In the genomic region with DNA sequence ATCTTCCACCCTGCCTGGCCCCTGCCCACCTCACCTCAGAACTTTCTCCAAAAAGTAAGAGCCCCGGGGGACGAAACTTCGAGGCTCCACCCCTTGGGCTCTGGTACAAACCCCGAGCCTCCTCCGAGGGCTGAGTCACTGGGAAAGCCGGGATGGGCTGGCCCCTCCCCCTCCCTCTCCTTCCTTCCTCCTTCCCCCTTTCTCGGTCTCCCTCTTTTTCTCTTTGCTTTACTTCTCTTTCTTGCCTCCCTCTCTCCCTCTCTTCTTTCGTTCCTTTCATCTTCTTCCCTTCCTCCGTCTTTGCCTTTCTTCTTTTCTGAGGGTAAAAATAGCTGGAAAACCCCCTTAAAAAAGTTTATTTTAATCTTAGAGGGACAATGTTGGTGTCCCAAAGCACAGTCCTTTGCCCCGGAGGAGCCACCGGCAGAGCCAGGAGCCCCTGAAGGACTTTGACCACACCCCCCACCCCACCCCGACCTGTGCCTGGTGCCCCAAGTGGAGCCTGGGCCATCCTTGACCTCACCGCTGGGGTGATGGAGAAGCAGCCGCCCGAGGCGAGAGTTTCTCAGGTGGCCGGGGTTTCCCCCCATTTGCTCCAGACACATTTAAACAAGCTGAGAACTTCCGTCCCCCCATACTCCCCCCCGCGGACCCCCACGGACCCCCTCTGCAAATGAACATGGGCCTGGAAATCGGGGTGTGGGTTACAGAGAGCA, we compare ENCODE assay signal across 8 cellular contexts. TPM values are rescaled to one million over a fixed set of nuclear protein-coding genes. Genes with fewer than 3 reads are reported as not detected.
DNase-seq lines count a peak whose midpoint lies in the region; ATAC-seq and TF ChIP-seq lines count a peak whose summit lies in the region.

No MANE protein-coding gene starts in this region.

- H3K27me3 Mint-ChIP-seq in activated T-cell treated with anti-CD3 and anti-CD28 coated beads, Interleukin-2, amount 50 U/mL, for 72 hours (ENCODE audit: low read depth), result peaks cover 6% of the 10 kb centered on the region
- peaks cover 2% of the 10 kb centered on the region for H3K27me3 Mint-ChIP-seq in activated naive CD8-positive, alpha-beta T cell treated with anti-CD3 and anti-CD28 coated beads, Interleukin-2, amount 50 U/mL, for 24 hours
- H3K27me3 Mint-ChIP-seq in activated CD8-positive, alpha-beta memory T cell treated with anti-CD3 and anti-CD28 coated beads, Interleukin-2, amount 10 ng/mL, durations not matched to agents 7 days and 5 days, result peaks cover 13% of the 10 kb centered on the region

- H3K4me3 ChIP-seq in thoracic aorta, result peak overlapping the region; percentile 69

- no peaks in the 10 kb centered on the region for H3K27me3 ChIP-seq in thoracic aorta (replicated peaks; ENCODE audit: insufficient read depth)

- no peak for TF ChIP-seq CTCF in thoracic aorta (IDR thresholded peaks at IDR 0.05)

- no peaks in the 10 kb centered on the region for H3K36me3 Mint-ChIP-seq in activated T-cell treated with anti-CD3 and anti-CD28 coated beads, Interleukin-2, amount 50 U/mL, for 72 hours (ENCODE audit: insufficient read depth in 2 of 2)
- no peaks in the 10 kb centered on the region for H3K36me3 Mint-ChIP-seq in activated naive CD8-positive, alpha-beta T cell treated with anti-CD3 and anti-CD28 coated beads, Interleukin-2, amount 50 U/mL, for 24 hours (ENCODE audit: low read depth)
- no peaks in the 10 kb centered on the region for H3K36me3 Mint-ChIP-seq in activated CD8-positive, alpha-beta memory T cell treated with anti-CD3 and anti-CD28 coated beads, Interleukin-2, amount 10 ng/mL, durations not matched to agents 7 days and 5 days

- peaks cover 38 to 61% of the 10 kb centered on the region in 2 donors for H3K4me1 ChIP-seq in thoracic aorta (ENCODE audit: control insufficient read depth in 1 of 2, low read depth in 2 of 2)

- H3K27ac Mint-ChIP-seq in activated T-cell treated with anti-CD3 and anti-CD28 coated beads, Interleukin-2, amount 50 U/mL, for 72 hours, result no peak overlapping the region
- H3K27ac Mint-ChIP-seq in activated naive CD8-positive, alpha-beta T cell treated with anti-CD3 and anti-CD28 coated beads, Interleukin-2, amount 50 U/mL, for 24 hours, result peak overlapping the region; percentile 22
- H3K27ac Mint-ChIP-seq in activated CD8-positive, alpha-beta memory T cell treated with anti-CD3 and anti-CD28 coated beads, Interleukin-2, amount 10 ng/mL, durations not matched to agents 7 days and 5 days, result no peak overlapping the region

- no peaks in the 10 kb centered on the region for H3K9me3 ChIP-seq in thoracic aorta

- CTCF ChIA-PET in activated CD8-positive, alpha-beta memory T cell treated with anti-CD3 and anti-CD28 coated beads, Interleukin-2, amount 10 ng/mL, durations not matched to agents 7 days and 5 days (lab: Charles Lee), result interaction anchor here (1.2 to 1.8 kb wide), 2 partner anchors 12 to 63 kb away, joined by 4 to 9 read pairs; no protein-coding TSS in a partner anchor

- H3K27ac ChIP-seq in thoracic aorta, result peak overlapping the region; percentile 65 to 89

- H3K4me1 Mint-ChIP-seq in activated T-cell treated with anti-CD3 and anti-CD28 coated beads, Interleukin-2, amount 50 U/mL, for 72 hours (ENCODE audit: low read depth), result peaks cover 35% of the 10 kb centered on the region
- H3K4me1 Mint-ChIP-seq in activated naive CD8-positive, alpha-beta T cell treated with anti-CD3 and anti-CD28 coated beads, Interleukin-2, amount 50 U/mL, for 24 hours, result peaks cover 23% of the 10 kb centered on the region
- peaks cover 18% of the 10 kb centered on the region for H3K4me1 Mint-ChIP-seq in activated CD8-positive, alpha-beta memory T cell treated with anti-CD3 and anti-CD28 coated beads, Interleukin-2, amount 10 ng/mL, durations not matched to agents 7 days and 5 days

- no peaks in the 10 kb centered on the region for H3K9me3 Mint-ChIP-seq in activated T-cell treated with anti-CD3 and anti-CD28 coated beads, Interleukin-2, amount 50 U/mL, for 72 hours
- H3K9me3 Mint-ChIP-seq in activated naive CD8-positive, alpha-beta T cell treated with anti-CD3 and anti-CD28 coated beads, Interleukin-2, amount 50 U/mL, for 24 hours, result no peaks in the 10 kb centered on the region
- H3K9me3 Mint-ChIP-seq in activated CD8-positive, alpha-beta memory T cell treated with anti-CD3 and anti-CD28 coated beads, Interleukin-2, amount 10 ng/mL, durations not matched to agents 7 days and 5 days (ENCODE audit: low read depth), result no peaks in the 10 kb centered on the region

- no peaks in the 10 kb centered on the region for H3K36me3 ChIP-seq in thoracic aorta

- peak overlapping the region; percentile 52 to 76 for H3K4me3 Mint-ChIP-seq in activated T-cell treated with anti-CD3 and anti-CD28 coated beads, Interleukin-2, amount 50 U/mL, for 72 hours
- no peak overlapping the region for H3K4me3 Mint-ChIP-seq in activated naive CD8-positive, alpha-beta T cell treated with anti-CD3 and anti-CD28 coated beads, Interleukin-2, amount 50 U/mL, for 24 hours
- H3K4me3 Mint-ChIP-seq in activated CD8-positive, alpha-beta memory T cell treated with anti-CD3 and anti-CD28 coated beads, Interleukin-2, amount 10 ng/mL, durations not matched to agents 7 days and 5 days, result no peak overlapping the region

- ATAC-seq in activated T-cell treated with anti-CD3 and anti-CD28 coated beads, Interleukin-2, amount 50 U/mL, for 72 hours (replicated peaks in 1 of 2), result peak in 1 of 2 donors; percentile 30
- no peak for ATAC-seq in activated naive CD8-positive, alpha-beta T cell treated with anti-CD3 and anti-CD28 coated beads, Interleukin-2, amount 50 U/mL, for 24 hours
- ATAC-seq in thoracic aorta (ENCODE audit: insufficient number of reproducible peaks, low FRiP score, low read depth), result peak; percentile 33
- no peak for ATAC-seq in HG02938 (IDR thresholded peaks at IDR 0.05; ENCODE audit: unreplicated experiment)
- no peak for ATAC-seq in activated CD8-positive, alpha-beta memory T cell treated with anti-CD3 and anti-CD28 coated beads, Interleukin-2, amount 10 ng/mL, durations not matched to agents 7 days and 5 days

- no peak for DNase-seq in activated T-cell treated with anti-CD3 and anti-CD28 coated beads, Interleukin-2, amount 50 U/mL, for 72 hours
- DNase-seq in activated T-cell treated with anti-CD3 and anti-CD28 coated beads for 4 hours (no peak), iPS-NIHi11 (ENCODE audit: low spot score) (peak; percentile 83), thoracic aorta (ENCODE audit: low spot score) (no peak), NCI-H146 treated with DMSO at 0.1 percent for 48 hours (lab: John Stamatoyannopoulos, UW; ENCODE audit: unreplicated experiment) (no peak)
- DNase-seq in activated naive CD8-positive, alpha-beta T cell treated with anti-CD3 and anti-CD28 coated beads, Interleukin-2, amount 50 U/mL, for 24 hours, result no peak
- no peak for DNase-seq in activated CD8-positive, alpha-beta memory T cell treated with anti-CD3 and anti-CD28 coated beads, Interleukin-2, amount 10 ng/mL, durations not matched to agents 7 days and 5 days

RNA-seq across cellular contexts. Expression of gene NOTCH1, which starts 5.7 kb away (rescaled TPM):
- total RNA-seq in activated T-cell treated with anti-CD3 and anti-CD28 coated beads, Interleukin-2, amount 50 U/mL, for 72 hours, result 10 to 100 TPM; 71.6 to 84.2 TPM
- total RNA-seq in thoracic aorta, result 10 to 100 TPM; 40.9 to 48.1 TPM
- total RNA-seq in activated CD8-positive, alpha-beta memory T cell treated with anti-CD3 and anti-CD28 coated beads, Interleukin-2, amount 10 ng/mL, durations not matched to agents 7 days and 5 days, result 10 to 100 TPM; 67.3 to 73.5 TPM

Comparison
In these comparisons a context has a peak if more than half of its experiments do, and no peak if none do; other contexts are left out.
1. H3K4me3 Mint-ChIP-seq: peak in activated T-cell treated with anti-CD3 and anti-CD28 coated beads, Interleukin-2, amount 50 U/mL, for 72 hours (2 of 2); none in activated naive CD8-positive, alpha-beta T cell treated with anti-CD3 and anti-CD28 coated beads, Interleukin-2, amount 50 U/mL, for 24 hours (single experiment) and activated CD8-positive, alpha-beta memory T cell treated with anti-CD3 and anti-CD28 coated beads, Interleukin-2, amount 10 ng/mL, durations not matched to agents 7 days and 5 days (single experiment).